Comparison of ENCODE assay signal across 15 cellular contexts in the genomic region with DNA sequence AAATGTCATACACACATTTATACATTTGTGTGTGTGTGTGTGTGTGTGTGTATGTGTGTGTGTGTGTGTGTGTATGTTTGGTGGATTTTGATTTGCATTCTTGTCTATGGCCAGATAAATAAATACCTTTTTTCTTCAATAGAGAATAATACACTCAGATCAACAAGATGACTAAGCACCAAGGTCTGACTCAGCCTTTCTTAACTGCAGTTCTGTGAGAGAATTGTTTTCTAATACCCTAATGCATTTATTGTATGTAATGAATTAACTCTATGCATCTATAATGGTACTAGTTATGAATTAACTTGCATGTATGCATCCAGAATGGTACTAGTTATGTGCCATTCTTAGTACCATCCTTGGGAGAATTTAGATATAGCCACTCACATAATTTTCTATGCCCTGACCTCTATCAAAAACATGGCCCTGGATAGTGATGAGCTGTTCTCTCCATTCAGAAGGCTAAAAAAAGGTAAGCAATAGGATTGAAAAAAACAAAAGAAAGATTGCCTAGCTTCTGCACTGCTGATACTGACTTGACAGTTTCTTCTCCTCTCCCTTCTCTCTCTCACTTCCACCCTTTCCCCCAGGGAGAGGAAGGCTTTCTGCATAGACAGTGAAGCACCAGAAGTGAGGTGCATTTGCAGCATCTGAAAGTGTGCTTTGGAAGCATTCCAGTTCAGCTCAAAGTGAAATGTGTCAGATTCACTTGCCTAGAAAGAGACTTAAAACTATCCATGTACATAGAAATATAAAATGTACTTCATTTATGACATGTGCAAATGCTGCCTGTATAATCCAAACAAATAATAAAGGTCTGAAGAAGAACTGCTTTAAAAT. TPM values are rescaled to one million over a fixed set of nuclear protein-coding genes. Genes with fewer than 3 reads are reported as not detected.
A peak's percentile ranks its signal among the peaks of the same experiment; 100 is the strongest.
DNase-seq lines count a peak whose midpoint lies in the region; ATAC-seq and TF ChIP-seq lines count a peak whose summit lies in the region.
"Had no signal": no experiment of that assay in that cellular context is flagged by ENCODE, and none has a peak within 500 bp of the region (broad histone marks: within the 10 kb centered on the region; RNA-seq: fewer than 3 reads in every experiment).

No MANE protein-coding gene starts in this region.

- ATAC-seq in GM21717 (IDR thresholded peaks at IDR 0.05; ENCODE audit: unreplicated experiment) = peak; percentile 47

- H3K27ac ChIP-seq in SJSA1 = peak overlapping the region; percentile 26

- no peaks in the 10 kb centered on the region for H3K9me3 ChIP-seq in SJSA1 (replicated peaks)
- H3K9me3 ChIP-seq: MG63 had no signal

- DNase-seq in ACHN = peak; percentile 38
- peak in 1 of 2 experiments; percentile 82 for DNase-seq in SJSA1 (ENCODE audit: low read depth in 1 of 2, low spot score in 2 of 2)
- peak; percentile 79 for DNase-seq in fibroblast of mammary gland (ENCODE audit: low read depth)
- no peak for DNase-seq in activated gamma-delta T cell treated with Interleukin-2 at 50 U/mL for 16 hours
- no peak for DNase-seq in glutamatergic neuron
- no peak for DNase-seq in SKM-1 (lab: John Stamatoyannopoulos, UW; ENCODE audit: unreplicated experiment)
- DNase-seq in ureter (ENCODE audit: low spot score) = no peak
- DNase-seq: activated CD4-positive, alpha-beta T cell treated with anti-CD3 and anti-CD28 coated beads for 48 hours; activated effector memory CD4-positive, alpha-beta T cell treated with anti-CD3 and anti-CD28 coated beads, Interleukin-2, amount 50 U/mL, for 16 hours; GF-D8; GOT3; MG63; NCI-H510A had no signal

- H3K4me3 ChIP-seq in SJSA1 = no peak overlapping the region
- H3K4me3 ChIP-seq in fibroblast of mammary gland (ENCODE audit: control insufficient read depth, low read depth, low read length) = no peak overlapping the region
- H3K4me3 ChIP-seq: MG63 had no signal

- no peaks in the 10 kb centered on the region for H3K27me3 ChIP-seq in SJSA1 (replicated peaks)
- H3K27me3 ChIP-seq: MG63 had no signal

- no peaks in the 10 kb centered on the region for H3K9me3 Mint-ChIP-seq in glutamatergic neuron (ENCODE audit: unreplicated experiment)

- no peaks in the 10 kb centered on the region for H3K36me3 ChIP-seq in SJSA1
- H3K36me3 ChIP-seq: MG63 had no signal

- H3K4me1 Mint-ChIP-seq in glutamatergic neuron (ENCODE audit: low read depth, unreplicated experiment) = peaks cover 2% of the 10 kb centered on the region
- H3K4me1 Mint-ChIP-seq: B cell had no signal

- H3K27me3 Mint-ChIP-seq in glutamatergic neuron (ENCODE audit: unreplicated experiment) = no peaks in the 10 kb centered on the region

- H3K27ac Mint-ChIP-seq in glutamatergic neuron (ENCODE audit: unreplicated experiment) = no peak overlapping the region
- H3K27ac Mint-ChIP-seq: B cell had no signal

- no peak overlapping the region for H3K4me3 Mint-ChIP-seq in glutamatergic neuron (ENCODE audit: unreplicated experiment)
- H3K4me3 Mint-ChIP-seq: B cell had no signal

- in situ Hi-C loops in ACHN (cut with HindIII; ENCODE audit: low pct_ligation_motif_present, low pct_unique_long_range_greater_than_20kb, low sequenced_read_pairs) = no loop called here

- TF ChIP-seq CTCF in fibroblast of mammary gland (conservative IDR thresholded peaks at IDR 0.05; ENCODE audit: control insufficient read depth, insufficient read depth, low read depth, low read length) (no peak), glutamatergic neuron (IDR thresholded peaks at IDR 0.05; ENCODE audit: partially characterized antibody, unreplicated experiment) (no peak)

- no peaks in the 10 kb centered on the region for H3K36me3 Mint-ChIP-seq in glutamatergic neuron (ENCODE audit: unreplicated experiment)

- peaks cover 31% of the 10 kb centered on the region for H3K4me1 ChIP-seq in SJSA1 (replicated peaks)

RNA-seq across cellular contexts. Expression of a gene that starts 55.1 kb away (rescaled TPM):
- 11.1 and 29.8 TPM in 2 replicates for total RNA-seq in SJSA1 (2014; rRNA removed; shearing (Covaris generic))
- 53.7 TPM for total RNA-seq in glutamatergic neuron (ENCODE audit: unreplicated experiment)
- total RNA-seq in ureter = 7.4 TPM

Comparison
In these comparisons a context has a peak if more than half of its experiments do, and no peak if none do; other contexts are left out.
1. DNase-seq: peak in ACHN (single experiment) and fibroblast of mammary gland (single experiment); none in activated gamma-delta T cell treated with Interleukin-2 at 50 U/mL for 16 hours (single experiment), glutamatergic neuron (single experiment), SKM-1 (single experiment) and ureter (single experiment).